ENCODE assay signal across 1 cellular context in the genomic region with DNA sequence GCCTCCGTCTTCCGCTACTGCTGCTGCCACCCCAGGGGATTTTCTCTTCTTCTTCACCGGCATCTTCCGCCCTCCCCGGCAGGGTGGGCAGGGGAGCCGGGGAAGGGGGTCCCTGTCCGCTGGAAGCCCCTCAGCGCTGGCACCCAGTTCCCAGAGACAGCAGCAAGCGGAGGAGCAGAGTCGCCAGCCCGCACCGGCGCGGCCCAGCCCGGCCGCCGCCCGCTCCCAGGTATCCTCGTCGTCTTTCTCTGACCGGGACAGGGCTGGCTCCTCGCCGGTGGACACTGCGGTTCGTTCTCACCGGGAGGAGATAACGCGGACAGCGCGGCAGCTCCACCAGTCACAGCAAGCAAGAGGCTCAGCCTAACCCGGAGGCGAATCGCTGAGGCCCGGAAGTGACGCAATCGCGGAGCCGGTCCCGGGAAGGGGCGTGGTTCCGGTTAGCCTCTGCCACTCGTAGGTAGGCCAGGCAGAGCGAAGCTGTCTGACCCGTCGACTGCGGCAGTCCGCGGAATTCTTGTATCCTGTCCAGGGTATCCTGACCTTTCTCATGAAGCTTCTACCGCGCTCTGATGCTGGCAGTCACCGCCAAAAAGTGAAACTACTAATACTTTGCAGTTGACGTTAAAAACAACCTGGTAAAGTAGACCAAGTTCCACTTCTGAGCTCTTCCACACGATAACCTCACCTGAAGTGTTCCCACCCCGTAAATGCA.
A peak's percentile ranks its signal among the peaks of the same experiment; 100 is the strongest.
TF ChIP-seq lines count a peak whose summit lies in the region.

DCUN1D5 (minus strand) TSS at position 351 of the 715 bp plus-strand sequence; CDS start at position 63, 288 bp downstream.

TF ChIP-seq in HepG2, 621 proteins besides CTCF, POLR2A, EP300 and RAD21 (continued from another document and continues in another):
- TF ChIP-seq, protein P1, sequence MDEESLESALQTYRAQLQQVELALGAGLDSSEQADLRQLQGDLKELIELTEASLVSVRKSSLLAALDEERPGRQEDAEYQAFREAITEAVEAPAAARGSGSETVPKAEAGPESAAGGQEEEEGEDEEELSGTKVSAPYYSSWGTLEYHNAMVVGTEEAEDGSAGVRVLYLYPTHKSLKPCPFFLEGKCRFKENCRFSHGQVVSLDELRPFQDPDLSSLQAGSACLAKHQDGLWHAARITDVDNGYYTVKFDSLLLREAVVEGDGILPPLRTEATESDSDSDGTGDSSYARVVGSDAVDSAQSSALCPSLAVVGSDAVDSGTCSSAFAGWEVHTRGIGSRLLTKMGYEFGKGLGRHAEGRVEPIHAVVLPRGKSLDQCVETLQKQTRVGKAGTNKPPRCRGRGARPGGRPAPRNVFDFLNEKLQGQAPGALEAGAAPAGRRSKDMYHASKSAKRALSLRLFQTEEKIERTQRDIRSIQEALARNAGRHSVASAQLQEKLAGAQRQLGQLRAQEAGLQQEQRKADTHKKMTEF (CRISPR knock-in tag; IDR thresholded peaks at IDR 0.05), result no peak; the same call in 1 of the 2 replicates
- TF ChIP-seq NR3C1 (CRISPR knock-in tag; IDR thresholded peaks at IDR 0.05) (no peak), ZNF546 (CRISPR knock-in tag; conservative IDR thresholded peaks at IDR 0.05) (peak; percentile 57; the same call in 1 of the 2 replicates), SRSF1 (optimal IDR thresholded peaks at IDR 0.05; ENCODE audit: low read depth, low read length) (no peak), TEAD3 (CRISPR knock-in tag; optimal IDR thresholded peaks at IDR 0.05; ENCODE audit: borderline replicate concordance) (peak; percentile 64), PAX8 (CRISPR knock-in tag; IDR thresholded peaks at IDR 0.05; ENCODE audit: borderline replicate concordance) (no peak), RFXAP (CRISPR knock-in tag; IDR thresholded peaks at IDR 0.05; ENCODE audit: borderline replicate concordance) (peak; percentile 44; the same call in 1 of the 2 replicates), MEIS1 (CRISPR knock-in tag; IDR thresholded peaks at IDR 0.05; ENCODE audit: borderline replicate concordance) (0 out of 2 replicates have a peak, but pooled peaks have one; percentile 7), SMC3 (IDR thresholded peaks at IDR 0.05; ENCODE audit: low read length) (no peak), JUND (CRISPR knock-in tag; IDR thresholded peaks at IDR 0.05) (no peak), SRF (IDR thresholded peaks at IDR 0.05; ENCODE audit: low read depth, low read length) (no peak), ZBTB1 (CRISPR knock-in tag; IDR thresholded peaks at IDR 0.05; ENCODE audit: borderline replicate concordance) (no peak), ZNF691 (CRISPR knock-in tag; IDR thresholded peaks at IDR 0.05; ENCODE audit: borderline replicate concordance, low read depth) (no peak), ZSCAN30 (CRISPR knock-in tag; IDR thresholded peaks at IDR 0.05) (no peak), CCAR2 (optimal IDR thresholded peaks at IDR 0.05; ENCODE audit: low read depth, low read length) (no peak), ZNF883 (CRISPR knock-in tag; IDR thresholded peaks at IDR 0.05; ENCODE audit: not compliant biosample characterization) (peak; percentile 78), ELK4 (CRISPR knock-in tag; IDR thresholded peaks at IDR 0.05; ENCODE audit: borderline replicate concordance) (no peak; the same call in 1 of the 2 replicates), GTF3A (CRISPR knock-in tag; conservative IDR thresholded peaks at IDR 0.05) (no peak), MYNN (CRISPR knock-in tag; IDR thresholded peaks at IDR 0.05; ENCODE audit: low read depth) (no peak), ZZZ3 (CRISPR knock-in tag; IDR thresholded peaks at IDR 0.05; ENCODE audit: borderline replicate concordance) (no peak), FLYWCH1 (CRISPR knock-in tag; IDR thresholded peaks at IDR 0.05) (no peak), SMAD3 (CRISPR knock-in tag; IDR thresholded peaks at IDR 0.05) (peak; percentile 75; the same call in 1 of the 2 replicates), ZNF501 (CRISPR knock-in tag; IDR thresholded peaks at IDR 0.05) (peak; percentile 80; the same call in 1 of the 2 replicates), ZNF576 (CRISPR knock-in tag; IDR thresholded peaks at IDR 0.05) (no peak), PCBP2 (optimal IDR thresholded peaks at IDR 0.05; ENCODE audit: low read depth, low read length, poor library complexity, severe bottlenecking) (no peak), ZNF326 (CRISPR knock-in tag; IDR thresholded peaks at IDR 0.05; ENCODE audit: borderline replicate concordance) (no peak), ZSCAN21 (CRISPR knock-in tag; IDR thresholded peaks at IDR 0.05; ENCODE audit: borderline replicate concordance) (no peak), GLI4 (CRISPR knock-in tag; IDR thresholded peaks at IDR 0.05; ENCODE audit: borderline replicate concordance) (peak; percentile 67; the same call in 1 of the 2 replicates), CENPT (CRISPR knock-in tag; IDR thresholded peaks at IDR 0.05; ENCODE audit: low read depth) (no peak), HOXA3 (CRISPR knock-in tag; IDR thresholded peaks at IDR 0.05) (peak; percentile 93), ELF1 (CRISPR knock-in tag; IDR thresholded peaks at IDR 0.05) (peak; percentile 90), ETV6 (CRISPR knock-in tag; conservative IDR thresholded peaks at IDR 0.05) (no peak), ARNT (IDR thresholded peaks at IDR 0.05) (no peak), TCF7L2 (IDR thresholded peaks at IDR 0.05; ENCODE audit: low read depth, low read length) (no peak), THRA (CRISPR knock-in tag; IDR thresholded peaks at IDR 0.05; ENCODE audit: borderline replicate concordance) (peak; percentile 59), RARG (CRISPR knock-in tag; IDR thresholded peaks at IDR 0.05; ENCODE audit: low read depth) (no peak; the same call in 1 of the 2 replicates), FOXO4 (CRISPR knock-in tag; conservative IDR thresholded peaks at IDR 0.05) (no peak), CC2D1A (CRISPR knock-in tag; IDR thresholded peaks at IDR 0.05) (0 out of 2 replicates have a peak, but pooled peaks have one; percentile 15), HNRNPLL (IDR thresholded peaks at IDR 0.05; ENCODE audit: low read depth, low read length, poor library complexity, severe bottlenecking) (peak; percentile 78), ZNF7 (CRISPR knock-in tag; IDR thresholded peaks at IDR 0.05) (no peak), KMT2A (CRISPR knock-in tag; IDR thresholded peaks at IDR 0.05) (peak; percentile 96), KDM3A (CRISPR knock-in tag; IDR thresholded peaks at IDR 0.05; ENCODE audit: low read depth) (no peak), KLF9 (CRISPR knock-in tag; IDR thresholded peaks at IDR 0.05; ENCODE audit: low read depth) (0 out of 2 replicates have a peak, but pooled peaks have one; percentile 74), SNAI1 (CRISPR knock-in tag; IDR thresholded peaks at IDR 0.05; ENCODE audit: borderline replicate concordance) (no peak), ZNF318 (CRISPR knock-in tag; IDR thresholded peaks at IDR 0.05) (no peak), SNRNP70 (IDR thresholded peaks at IDR 0.05; ENCODE audit: low read depth, low read length) (no peak)
- TF ChIP-seq, protein P2, sequence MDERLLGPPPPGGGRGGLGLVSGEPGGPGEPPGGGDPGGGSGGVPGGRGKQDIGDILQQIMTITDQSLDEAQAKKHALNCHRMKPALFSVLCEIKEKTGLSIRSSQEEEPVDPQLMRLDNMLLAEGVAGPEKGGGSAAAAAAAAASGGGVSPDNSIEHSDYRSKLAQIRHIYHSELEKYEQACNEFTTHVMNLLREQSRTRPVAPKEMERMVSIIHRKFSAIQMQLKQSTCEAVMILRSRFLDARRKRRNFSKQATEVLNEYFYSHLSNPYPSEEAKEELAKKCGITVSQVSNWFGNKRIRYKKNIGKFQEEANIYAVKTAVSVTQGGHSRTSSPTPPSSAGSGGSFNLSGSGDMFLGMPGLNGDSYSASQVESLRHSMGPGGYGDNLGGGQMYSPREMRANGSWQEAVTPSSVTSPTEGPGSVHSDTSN (CRISPR knock-in tag; IDR thresholded peaks at IDR 0.05), result no peak
